ENCODE assay signal across 33 cellular contexts in genomic region chr10:6339891-6340290, GRCh38.
"Had no signal": no experiment of that assay in that cellular context is flagged by ENCODE, and none has a peak within 500 bp of the region (broad histone marks: within the 10 kb centered on the region; RNA-seq: fewer than 3 reads in every experiment).

No MANE protein-coding gene starts in this region.

- H3K4me1 ChIP-seq: ascending aorta, breast epithelium, colonic mucosa had no signal

- H3K4me1 Mint-ChIP-seq: activated CD8-positive, alpha-beta memory T cell treated with anti-CD3 and anti-CD28 coated beads, Interleukin-2, amount 10 ng/mL, durations not matched to agents 7 days and 5 days had no signal

- H3K9me3 ChIP-seq: ascending aorta, breast epithelium, colonic mucosa had no signal

- H3K36me3 ChIP-seq: breast epithelium, cardiac muscle cell, colonic mucosa had no signal

- ATAC-seq: activated CD8-positive, alpha-beta memory T cell treated with anti-CD3 and anti-CD28 coated beads, Interleukin-2, amount 10 ng/mL, durations not matched to agents 7 days and 5 days; activated CD8-positive, alpha-beta T cell treated with anti-CD3 and anti-CD28 coated beads, Interleukin-2, amount 10 ng/mL, durations not matched to agents 7 days and 5 days; activated naive CD4-positive, alpha-beta T cell treated with anti-CD3 and anti-CD28 coated beads, Interleukin-2, amount 50 U/mL, for 72 hours; esophagus mucosa; T-cell had no signal

- H3K27ac Mint-ChIP-seq: activated CD8-positive, alpha-beta memory T cell treated with anti-CD3 and anti-CD28 coated beads, Interleukin-2, amount 10 ng/mL, durations not matched to agents 7 days and 5 days; activated CD8-positive, alpha-beta T cell treated with anti-CD3 and anti-CD28 coated beads, Interleukin-2, amount 10 ng/mL, durations not matched to agents 7 days and 5 days; activated naive CD4-positive, alpha-beta T cell treated with anti-CD3 and anti-CD28 coated beads, Interleukin-2, amount 10 ng/mL, durations not matched to agents 7 days and 5 days; activated T-helper 1 cell treated with anti-CD3 and anti-CD28 coated beads, Interleukin-12 subunit alpha, Interleukin-12 subunit beta, Interleukin-2, Interleukin-4 antibody, amounts not matched to agents 30 ng/mL and 10 ng/mL and 1 ng/mL, durations not matched to agents 14 hours and 24 hours and 36 hours; dendritic cell treated with granulocyte-macrophage colony-stimulating factor and Interleukin-4, amounts not matched to agents 40 ng/mL and 50 ng/mL, for 4 days; endodermal cell; T-cell; T-helper 1 cell treated with Interleukin-12 subunit alpha and Interleukin-12 subunit beta and Interleukin-4 antibody, amounts not matched to agents 30 μg/mL and 1 μg/mL, for 36 hours had no signal

- H3K27me3 ChIP-seq: ascending aorta, breast epithelium, cardiac muscle cell, colonic mucosa, dorsolateral prefrontal cortex had no signal

- H3K9me3 Mint-ChIP-seq: activated naive CD8-positive, alpha-beta T cell treated with anti-CD3 and anti-CD28 coated beads, Interleukin-2, amount 10 ng/mL, durations not matched to agents 7 days and 5 days; activated T-helper 1 cell treated with anti-CD3 and anti-CD28 coated beads, Interleukin-12 subunit alpha, Interleukin-12 subunit beta, Interleukin-2, Interleukin-4 antibody, amounts not matched to agents 30 ng/mL and 10 ng/mL and 1 ng/mL, durations not matched to agents 14 hours and 24 hours and 36 hours; dendritic cell treated with granulocyte-macrophage colony-stimulating factor and Interleukin-4, amounts not matched to agents 40 ng/mL and 50 ng/mL, for 4 days; endodermal cell; T-cell; T-helper 1 cell treated with Interleukin-12 subunit alpha and Interleukin-12 subunit beta and Interleukin-4 antibody, amounts not matched to agents 30 μg/mL and 1 μg/mL, for 36 hours had no signal

- H3K4me3 Mint-ChIP-seq: activated CD8-positive, alpha-beta memory T cell treated with anti-CD3 and anti-CD28 coated beads, Interleukin-2, amount 10 ng/mL, durations not matched to agents 7 days and 5 days; activated CD8-positive, alpha-beta T cell treated with anti-CD3 and anti-CD28 coated beads, Interleukin-2, amount 10 ng/mL, durations not matched to agents 7 days and 5 days; activated naive CD4-positive, alpha-beta T cell treated with anti-CD3 and anti-CD28 coated beads, Interleukin-2, amount 10 ng/mL, durations not matched to agents 7 days and 5 days; activated naive CD8-positive, alpha-beta T cell treated with anti-CD3 and anti-CD28 coated beads, Interleukin-2, amount 10 ng/mL, durations not matched to agents 7 days and 5 days; activated T-helper 1 cell treated with anti-CD3 and anti-CD28 coated beads, Interleukin-12 subunit alpha, Interleukin-12 subunit beta, Interleukin-2, Interleukin-4 antibody, amounts not matched to agents 30 ng/mL and 10 ng/mL and 1 ng/mL, durations not matched to agents 14 hours and 24 hours and 36 hours; brain; dendritic cell treated with granulocyte-macrophage colony-stimulating factor and Interleukin-4, amounts not matched to agents 40 ng/mL and 50 ng/mL, for 4 days; endodermal cell; T-cell; T-helper 1 cell treated with Interleukin-12 subunit alpha and Interleukin-12 subunit beta and Interleukin-4 antibody, amounts not matched to agents 30 μg/mL and 1 μg/mL, for 36 hours had no signal

- H3K36me3 Mint-ChIP-seq: T-cell had no signal

- DNase-seq: activated CD4-positive, alpha-beta T cell treated with anti-CD3 and anti-CD28 coated beads for 4 hours; activated CD4-positive, alpha-beta T cell treated with anti-CD3 and anti-CD28 coated beads, Interleukin-2, amount 50 U/mL, for 1 hour; activated CD4-positive, alpha-beta T cell treated with anti-CD3 and anti-CD28 coated beads, Interleukin-2, amount 50 U/mL, for 48 hours; activated CD4-positive, CD25-positive, alpha-beta regulatory T cell; activated CD4-positive, CD25-positive, alpha-beta regulatory T cell treated with anti-CD3 and anti-CD28 coated beads, Interleukin-2, amount 50 U/mL, for 72 hours; activated CD8-positive, alpha-beta memory T cell treated with anti-CD3 and anti-CD28 coated beads, Interleukin-2, amount 10 ng/mL, durations not matched to agents 7 days and 5 days; activated CD8-positive, alpha-beta memory T cell treated with anti-CD3 and anti-CD28 coated beads, Interleukin-2, amount 50 U/mL, for 4 hours; activated CD8-positive, alpha-beta T cell treated with anti-CD3 and anti-CD28 coated beads, Interleukin-2, amount 10 ng/mL, durations not matched to agents 7 days and 5 days; activated gamma-delta T cell; activated naive CD4-positive, alpha-beta T cell; activated naive CD4-positive, alpha-beta T cell treated with anti-CD3 and anti-CD28 coated beads, Interleukin-2, amount 10 ng/mL, durations not matched to agents 7 days and 5 days; activated naive CD8-positive, alpha-beta T cell treated with anti-CD3 and anti-CD28 coated beads, Interleukin-2, amount 10 ng/mL, durations not matched to agents 7 days and 5 days; activated T-cell treated with anti-CD3 and anti-CD28 coated beads, Interleukin-2, amount 50 U/mL, for 1 hour; activated T-cell treated with anti-CD3 and anti-CD28 coated beads, Interleukin-2, amount 50 U/mL, for 48 hours; central memory CD4-positive, alpha-beta T cell; cerebellar nuclear complex; colonic mucosa; dorsolateral prefrontal cortex; effector memory CD4-positive, alpha-beta T cell; endodermal cell; foreskin fibroblast; SW 1271; T-cell; T1000 had no signal

- H3K27me3 Mint-ChIP-seq: activated CD8-positive, alpha-beta memory T cell treated with anti-CD3 and anti-CD28 coated beads, Interleukin-2, amount 10 ng/mL, durations not matched to agents 7 days and 5 days; T-cell had no signal

- H3K27ac ChIP-seq: ascending aorta, breast epithelium, cardiac muscle cell, colonic mucosa, dorsolateral prefrontal cortex had no signal

- H3K4me3 ChIP-seq: ascending aorta, breast epithelium, cardiac muscle cell, colonic mucosa, dorsolateral prefrontal cortex had no signal
